In the genomic region with DNA sequence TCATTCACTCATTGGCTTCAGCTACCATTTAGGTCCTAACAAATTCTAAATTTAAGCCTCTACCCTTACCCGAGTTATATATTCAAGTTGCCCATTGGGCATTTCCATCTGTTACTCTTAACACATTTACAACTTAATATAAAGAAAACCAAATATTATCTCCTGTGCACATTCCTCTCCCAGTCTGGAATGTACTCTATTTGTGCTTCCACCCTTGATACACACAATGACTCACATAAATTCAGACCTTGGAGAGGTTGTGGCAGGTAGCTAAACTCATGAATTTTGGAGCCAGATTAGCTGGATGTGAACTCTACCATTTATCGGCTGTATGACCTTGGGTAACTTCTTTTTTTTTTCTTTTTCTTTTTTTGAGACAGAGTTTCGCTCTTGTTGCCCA, we compare ENCODE assay signal across 34 cellular contexts. TPM values are rescaled to one million over a fixed set of nuclear protein-coding genes. Genes with fewer than 3 reads are reported as not detected.
DNase-seq lines count a peak whose midpoint lies in the region; ATAC-seq, FAIRE-seq and TF ChIP-seq lines count a peak whose summit lies in the region.
"Had no signal": no experiment of that assay in that cellular context is flagged by ENCODE, and none has a peak within 500 bp of the region (broad histone marks: within the 10 kb centered on the region; RNA-seq: fewer than 3 reads in every experiment).

No MANE protein-coding gene starts in this region.

- FAIRE-seq in frontal cortex (lab: Jason Lieb, UNC) = no peak
- no peak for FAIRE-seq in small intestine (lab: Jason Lieb, UNC)
- FAIRE-seq: G401.6, TTC549 had no signal

- H3K27ac ChIP-seq in lower lobe of right lung (no peak overlapping the region), small intestine (ENCODE audit: low read depth in 1 of 2, low read length in 1 of 2) (no peak overlapping the region)
- H3K27ac ChIP-seq: ovary had no signal

- TF ChIP-seq CTCF in choroid plexus epithelial cell (conservative IDR thresholded peaks at IDR 0.05; ENCODE audit: low read depth, low read length) (no peak), lower lobe of right lung (IDR thresholded peaks at IDR 0.05) (no peak)

- intact Hi-C loops in lower lobe of right lung (cut with DNase I) = no loop called here

- H3K9me3 ChIP-seq in lower lobe of right lung (no peaks in the 10 kb centered on the region), small intestine (ENCODE audit: control insufficient read depth, low read depth) (no peaks in the 10 kb centered on the region)
- H3K9me3 ChIP-seq: ovary, right lobe of liver, tibial artery had no signal

- ATAC-seq in lower lobe of right lung = peak; percentile 68 to 85
- ATAC-seq: left lobe of liver; natural killer cell treated with Interleukin-12 subunit alpha and Interleukin-12 subunit beta and Interleukin-15 and Interleukin-18, amount 100 ng/mL, for 72 hours; stimulated activated naive CD8-positive, alpha-beta T cell treated with anti-CD3 and anti-CD28 coated beads, Interleukin-15, amount 100 ng/mL, for 72 hours; T-cell had no signal

- WGBS in small intestine, 3 donors = 88 to 95% (median 92%) methylated on average over 3 of the region's 3 CpGs

- no peaks in the 10 kb centered on the region for H3K36me3 ChIP-seq in lower lobe of right lung
- H3K36me3 ChIP-seq in small intestine (ENCODE audit: control insufficient read depth in 2 of 2, insufficient read depth in 2 of 2, low read length in 2 of 2) = no peaks in the 10 kb centered on the region
- H3K36me3 ChIP-seq: ovary, right lobe of liver had no signal

- H3K4me1 ChIP-seq in lower lobe of right lung (peaks cover 7% of the 10 kb centered on the region), small intestine (ENCODE audit: control insufficient read depth in 2 of 2, insufficient read depth in 1 of 2, low read depth in 1 of 2, low read length in 1 of 2) (no peaks in the 10 kb centered on the region)

- H3K4me3 ChIP-seq in choroid plexus epithelial cell (ENCODE audit: low read depth, low read length) (no peak overlapping the region), lower lobe of right lung (no peak overlapping the region), small intestine (ENCODE audit: low read depth in 1 of 2, low read length in 2 of 2) (no peak overlapping the region)
- H3K4me3 ChIP-seq: ovary, right lobe of liver, tibial artery had no signal

- H3K27me3 ChIP-seq in lower lobe of right lung (ENCODE audit: low read depth) (no peaks in the 10 kb centered on the region), small intestine (ENCODE audit: control insufficient read depth in 2 of 2, insufficient read depth in 2 of 2, low read length in 2 of 2) (no peaks in the 10 kb centered on the region)
- H3K27me3 ChIP-seq: ovary, right lobe of liver, tibial artery had no signal

- DNase-seq in SIG-M5 treated with dmso at 0.1 percent for 504 hours (lab: John Stamatoyannopoulos, UW; ENCODE audit: unreplicated experiment) = peak; percentile 54
- no peak for DNase-seq in SIG-M5 (lab: John Stamatoyannopoulos, UW)
- peak; percentile 65 for DNase-seq in choroid plexus epithelial cell (ENCODE audit: low read depth)
- no peak for DNase-seq in lower lobe of right lung
- DNase-seq in frontal cortex (ENCODE audit: low spot score in 2 of 2) = no peak
- no peak for DNase-seq in stimulated activated CD4-positive, alpha-beta T cell treated with anti-CD3 and anti-CD28 coated beads, Interleukin-1b, Interleukin-23, amount 100 ng/mL, for 48 hours
- DNase-seq in activated CD4-positive, alpha-beta T cell treated with anti-CD3 and anti-CD28 coated beads, Interleukin-2, amount 50 U/mL, for 4 hours = no peak
- no peak for DNase-seq in small intestine
- DNase-seq: 8988T; activated naive CD4-positive, alpha-beta T cell treated with Interleukin-2 at 50 U/mL for 16 hours; activated T-cell treated with anti-CD3 and anti-CD28 coated beads, Interleukin-2, amount 50 U/mL, for 48 hours; AML-193; amniotic stem cell; CD4-positive, alpha-beta memory T cell; DMS 273 treated with DMSO at 0.1 percent for 48 hours; foreskin fibroblast; HFFc6; IMR-90; midbrain; NCI-H1105; NCI-H2081; NCI-H345; NCI-H82; OCI-M1; ovary; right lobe of liver; SHP77; stimulated activated naive CD8-positive, alpha-beta T cell treated with anti-CD3 and anti-CD28 coated beads, Interleukin-15, amount 100 ng/mL, for 72 hours; T-cell; tibial artery had no signal

RNA-seq across cellular contexts. Expression of a gene that starts 51.1 kb away (rescaled TPM):
- total RNA-seq in lower lobe of right lung (5.5 TPM), frontal cortex (17.9 TPM)
- polyA plus RNA-seq in small intestine = 1 to 10 TPM; 2.7 to 4.6 (median 4.0) TPM

Comparison
In these comparisons a context has a peak if more than half of its experiments do, and no peak if none do; other contexts are left out.
1. DNase-seq: peak in SIG-M5 treated with dmso at 0.1 percent for 504 hours (single experiment) and choroid plexus epithelial cell (single experiment); none in SIG-M5 (single experiment), lower lobe of right lung (single experiment), frontal cortex (0 of 2), stimulated activated CD4-positive, alpha-beta T cell treated with anti-CD3 and anti-CD28 coated beads, Interleukin-1b, Interleukin-23, amount 100 ng/mL, for 48 hours (single experiment), activated CD4-positive, alpha-beta T cell treated with anti-CD3 and anti-CD28 coated beads, Interleukin-2, amount 50 U/mL, for 4 hours (0 of 2) and small intestine (single experiment).